In genomic region chr5:63963080-63963735, GRCh38 we compare ENCODE assay signal across 8 cellular contexts. TPM values are rescaled to one million over a fixed set of nuclear protein-coding genes. Genes with fewer than 3 reads are reported as not detected.
DNase-seq lines count a peak whose midpoint lies in the region; ATAC-seq and TF ChIP-seq lines count a peak whose summit lies in the region.

No MANE protein-coding gene starts in this region.

- H3K9me3 Mint-ChIP-seq in activated T-helper 1 cell treated with anti-CD3 and anti-CD28 coated beads, Interleukin-12 subunit alpha, Interleukin-12 subunit beta, Interleukin-2, Interleukin-4 antibody, amounts not matched to agents 30 ng/mL and 10 ng/mL and 1 ng/mL, durations not matched to agents 14 hours and 24 hours and 36 hours = peaks cover 10% of the 10 kb centered on the region

- no peaks in the 10 kb centered on the region for H3K36me3 Mint-ChIP-seq in activated T-helper 1 cell treated with anti-CD3 and anti-CD28 coated beads, Interleukin-12 subunit alpha, Interleukin-12 subunit beta, Interleukin-2, Interleukin-4 antibody, amounts not matched to agents 30 ng/mL and 10 ng/mL and 1 ng/mL, durations not matched to agents 14 hours and 24 hours and 36 hours (ENCODE audit: low read depth)

- no peak overlapping the region for H3K27ac Mint-ChIP-seq in activated T-helper 1 cell treated with anti-CD3 and anti-CD28 coated beads, Interleukin-12 subunit alpha, Interleukin-12 subunit beta, Interleukin-2, Interleukin-4 antibody, amounts not matched to agents 30 ng/mL and 10 ng/mL and 1 ng/mL, durations not matched to agents 14 hours and 24 hours and 36 hours

- no peak overlapping the region for H3K9ac ChIP-seq in iPS-20b (ENCODE audit: low read depth, low read length)

- ATAC-seq in GM18868 (IDR thresholded peaks at IDR 0.05; ENCODE audit: unreplicated experiment) = peak; percentile 83
- peak; percentile 83 for ATAC-seq in HG03103 (IDR thresholded peaks at IDR 0.05; ENCODE audit: low read depth, unreplicated experiment)

- no peaks in the 10 kb centered on the region for H3K4me1 Mint-ChIP-seq in activated T-helper 1 cell treated with anti-CD3 and anti-CD28 coated beads, Interleukin-12 subunit alpha, Interleukin-12 subunit beta, Interleukin-2, Interleukin-4 antibody, amounts not matched to agents 30 ng/mL and 10 ng/mL and 1 ng/mL, durations not matched to agents 14 hours and 24 hours and 36 hours (ENCODE audit: low read depth)

- TF ChIP-seq CTCF in transverse colon (IDR thresholded peaks at IDR 0.05) (peak; percentile 27 to 48 (median 39)), stomach (IDR thresholded peaks at IDR 0.05) (peak in 2 of 7 experiments; percentile 8 to 37)

- intact Hi-C loops in activated T-helper 1 cell treated with anti-CD3 and anti-CD28 coated beads, Interleukin-12 subunit alpha, Interleukin-12 subunit beta, Interleukin-2, Interleukin-4 antibody, amounts not matched to agents 30 ng/mL and 10 ng/mL and 1 ng/mL, durations not matched to agents 14 hours and 24 hours and 36 hours (cut with micrococcal nuclease) = loop anchor here (1.0 kb wide), 1 partner anchor 562 kb away; no protein-coding TSS in a partner anchor
- intact Hi-C loops in transverse colon (cut with DNase I; ENCODE audit: low total_unique reads) (no loop called here), stomach (cut with DNase I; ENCODE audit: low total_unique reads) (no loop called here)

- DNase-seq in DMS 273 (lab: John Stamatoyannopoulos, UW; ENCODE audit: unreplicated experiment) = peak; percentile 93
- DNase-seq in NCI-H345 treated with DMSO at 0.1 percent for 48 hours (lab: John Stamatoyannopoulos, UW; ENCODE audit: unreplicated experiment) = peak; percentile 46
- DNase-seq in activated T-helper 1 cell treated with anti-CD3 and anti-CD28 coated beads, Interleukin-12 subunit alpha, Interleukin-12 subunit beta, Interleukin-2, Interleukin-4 antibody, amounts not matched to agents 30 ng/mL and 10 ng/mL and 1 ng/mL, durations not matched to agents 14 hours and 24 hours and 36 hours (ENCODE audit: low spot score) = peak; percentile 2
- peak; percentile 23 for DNase-seq in transverse colon
- no peak for DNase-seq in stomach

- peaks cover 6% of the 10 kb centered on the region; the same call in 1 of the 2 replicates for H3K4me1 ChIP-seq in iPS-20b (ENCODE audit: insufficient read depth, low read length)
- H3K4me1 ChIP-seq in transverse colon = no peaks in the 10 kb centered on the region
- peaks cover 0 to 4% (median 0%) of the 10 kb centered on the region in 4 donors for H3K4me1 ChIP-seq in stomach

- H3K27me3 Mint-ChIP-seq in activated T-helper 1 cell treated with anti-CD3 and anti-CD28 coated beads, Interleukin-12 subunit alpha, Interleukin-12 subunit beta, Interleukin-2, Interleukin-4 antibody, amounts not matched to agents 30 ng/mL and 10 ng/mL and 1 ng/mL, durations not matched to agents 14 hours and 24 hours and 36 hours (ENCODE audit: insufficient read depth) = peaks cover 15% of the 10 kb centered on the region

- WGBS in transverse colon (ENCODE audit: low coverage in 1 of 2), 2 donors = 18 to 30% methylated on average over 3 to 6 of the region's 6 CpGs
- WGBS in stomach, 5 donors = 23 to 29% (median 26%) methylated on average over 6 of the region's 6 CpGs

- no peaks in the 10 kb centered on the region for H3K9me3 ChIP-seq in iPS-20b (ENCODE audit: insufficient read depth, low read depth, low read length)
- no peaks in the 10 kb centered on the region for H3K9me3 ChIP-seq in transverse colon
- H3K9me3 ChIP-seq in stomach = peaks cover 0 to 24% (median 15%) of the 10 kb centered on the region in 4 donors

- TF ChIP-seq POLR2A in transverse colon (IDR thresholded peaks at IDR 0.05) = no peak
- no peak for TF ChIP-seq POLR2A in stomach (IDR thresholded peaks at IDR 0.05)

- H3K4me3 ChIP-seq in iPS-20b (ENCODE audit: low read length) = peak overlapping the region; percentile 72; the same call in 1 of the 2 replicates
- no peak overlapping the region for H3K4me3 ChIP-seq in transverse colon
- no peak overlapping the region for H3K4me3 ChIP-seq in stomach

- peaks cover 37% of the 10 kb centered on the region for H3K27me3 ChIP-seq in iPS-20b (ENCODE audit: insufficient read depth, low read length)
- peaks cover 42% of the 10 kb centered on the region for H3K27me3 ChIP-seq in transverse colon
- H3K27me3 ChIP-seq in stomach = peaks cover 2 to 48% (median 35%) of the 10 kb centered on the region in 3 donors

- H3K36me3 ChIP-seq in iPS-20b (ENCODE audit: insufficient read depth, low read depth, low read length) (no peaks in the 10 kb centered on the region), transverse colon (no peaks in the 10 kb centered on the region), stomach (no peaks in the 10 kb centered on the region)

- H3K27ac ChIP-seq in iPS-20b (ENCODE audit: low read length) = no peak overlapping the region
- no peak overlapping the region for H3K27ac ChIP-seq in transverse colon
- no peak overlapping the region for H3K27ac ChIP-seq in stomach

- TF ChIP-seq EP300 in transverse colon (IDR thresholded peaks at IDR 0.05; ENCODE audit: low read depth) (no peak), stomach (IDR thresholded peaks at IDR 0.05) (no peak)

- in situ Hi-C loops in transverse colon (cut with MboI; ENCODE audit: low pct_ligation_motif_present in 1 of 4, low pct_unique_long_range_greater_than_20kb in 1 of 4, low sequenced_read_pairs in 3 of 4) = loop anchor here in 3 of 4 donors (10.0 to 25.0 kb wide), 2 partner anchors 551 to 558 kb away; no protein-coding TSS in a partner anchor

- no peak overlapping the region for H3K4me3 Mint-ChIP-seq in activated T-helper 1 cell treated with anti-CD3 and anti-CD28 coated beads, Interleukin-12 subunit alpha, Interleukin-12 subunit beta, Interleukin-2, Interleukin-4 antibody, amounts not matched to agents 30 ng/mL and 10 ng/mL and 1 ng/mL, durations not matched to agents 14 hours and 24 hours and 36 hours

RNA-seq across cellular contexts. Expression of gene HTR1A, which starts 1.0 kb away (rescaled TPM):
- total RNA-seq in activated T-helper 1 cell treated with anti-CD3 and anti-CD28 coated beads, Interleukin-12 subunit alpha, Interleukin-12 subunit beta, Interleukin-2, Interleukin-4 antibody, amounts not matched to agents 30 ng/mL and 10 ng/mL and 1 ng/mL, durations not matched to agents 14 hours and 24 hours and 36 hours = not detected in 2 replicates
- total RNA-seq in transverse colon (not detected), stomach (not detected)
- not detected for polyA plus RNA-seq in stomach
